1 cellular context compared by ENCODE assay signal in the genomic region with DNA sequence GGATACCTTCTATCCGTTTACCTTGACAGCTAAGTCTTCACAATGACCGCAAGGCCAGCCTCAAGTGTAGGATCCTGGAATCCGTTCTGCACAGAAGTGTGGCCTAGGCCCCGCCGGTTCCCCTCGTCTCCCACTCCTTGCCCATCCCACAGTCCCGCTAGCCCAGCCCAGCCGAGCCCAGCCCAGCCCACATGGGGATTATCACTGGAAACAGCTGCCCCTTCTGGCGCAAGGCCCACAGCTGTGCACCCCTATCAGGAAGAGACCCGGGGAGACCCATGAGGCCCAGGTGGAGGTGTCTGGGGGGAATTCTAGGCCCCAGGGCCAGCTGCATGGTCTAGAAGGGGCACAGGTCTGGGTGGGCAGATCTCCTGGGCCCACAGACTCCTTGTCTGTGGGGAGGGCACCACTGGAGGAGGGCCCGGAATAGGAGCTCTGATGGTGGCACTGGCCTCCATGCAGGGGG.
TF ChIP-seq lines count a peak whose summit lies in the region.

No MANE protein-coding gene starts in this region.

TF ChIP-seq in IMR-90, 13 proteins besides CTCF, POLR2A, EP300 and RAD21 (continued from another document):
- TF ChIP-seq RFX5 (IDR thresholded peaks at IDR 0.05; ENCODE audit: low read depth, low read length): no peak
TF ChIP-seq in IMR-90: peak in this region for 0.
